In genomic region chr2:11584530-11585056, GRCh38 we compare ENCODE assay signal across 2 cellular contexts.
TF ChIP-seq lines count a peak whose summit lies in the region.

No MANE protein-coding gene starts in this region.

TF ChIP-seq in HepG2, 621 proteins besides CTCF, POLR2A, EP300 and RAD21 (continues in another document):
- TF ChIP-seq ZFY (CRISPR knock-in tag; IDR thresholded peaks at IDR 0.05) (peak; percentile 31; the same call in 1 of the 2 replicates), FOSL2 (CRISPR knock-in tag; IDR thresholded peaks at IDR 0.05) (no peak), ZBTB44 (CRISPR knock-in tag; IDR thresholded peaks at IDR 0.05) (no peak), AKAP8 (CRISPR knock-in tag; IDR thresholded peaks at IDR 0.05) (no peak), ZNF230 (CRISPR knock-in tag; IDR thresholded peaks at IDR 0.05) (0 out of 2 replicates have a peak, but pooled peaks have one; percentile 16), MED1 (CRISPR knock-in tag; IDR thresholded peaks at IDR 0.05) (0 out of 2 replicates have a peak, but pooled peaks have one; percentile 10), SMARCC2 (IDR thresholded peaks at IDR 0.05) (no peak), IKZF5 (CRISPR knock-in tag; IDR thresholded peaks at IDR 0.05) (peak; percentile 1; the same call in 1 of the 2 replicates), KDM5B (CRISPR knock-in tag; IDR thresholded peaks at IDR 0.05; ENCODE audit: borderline replicate concordance) (peak; percentile 60; the same call in 1 of the 2 replicates), NKX3-1 (CRISPR knock-in tag; IDR thresholded peaks at IDR 0.05) (0 out of 2 replicates have a peak, but pooled peaks have one; percentile 13), ZNF704 (CRISPR knock-in tag; IDR thresholded peaks at IDR 0.05; ENCODE audit: borderline replicate concordance) (0 out of 2 replicates have a peak, but pooled peaks have one; percentile 59), ARID5B (CRISPR knock-in tag; IDR thresholded peaks at IDR 0.05) (no peak), TIGD3 (CRISPR knock-in tag; IDR thresholded peaks at IDR 0.05; ENCODE audit: borderline replicate concordance) (no peak), HOXA5 (CRISPR knock-in tag; IDR thresholded peaks at IDR 0.05) (0 out of 2 replicates have a peak, but pooled peaks have one; percentile 11), ZBTB33 (CRISPR knock-in tag; IDR thresholded peaks at IDR 0.05) (no peak)

TF ChIP-seq in GM23338, 12 proteins besides CTCF, POLR2A, EP300 and RAD21:
- no peak for TF ChIP-seq POLR2AphosphoS5 (IDR thresholded peaks at IDR 0.05; ENCODE audit: low read depth)
- no peak for TF ChIP-seq REST (IDR thresholded peaks at IDR 0.05; ENCODE audit: unreplicated experiment)
- TF ChIP-seq CREB1 (CRISPR knock-in tag; IDR thresholded peaks at IDR 0.05; ENCODE audit: low read depth), result no peak
- no peak for TF ChIP-seq ZNF331 (CRISPR knock-in tag; IDR thresholded peaks at IDR 0.05; ENCODE audit: low read depth)
- no peak for TF ChIP-seq JUNB (IDR thresholded peaks at IDR 0.05; ENCODE audit: unreplicated experiment)
- TF ChIP-seq EZH2 (IDR thresholded peaks at IDR 0.05; ENCODE audit: low read depth, unreplicated experiment), result no peak
TF ChIP-seq in GM23338: peak in this region for 0.
